Comparison of ENCODE assay signal across 8 cellular contexts in the genomic region with DNA sequence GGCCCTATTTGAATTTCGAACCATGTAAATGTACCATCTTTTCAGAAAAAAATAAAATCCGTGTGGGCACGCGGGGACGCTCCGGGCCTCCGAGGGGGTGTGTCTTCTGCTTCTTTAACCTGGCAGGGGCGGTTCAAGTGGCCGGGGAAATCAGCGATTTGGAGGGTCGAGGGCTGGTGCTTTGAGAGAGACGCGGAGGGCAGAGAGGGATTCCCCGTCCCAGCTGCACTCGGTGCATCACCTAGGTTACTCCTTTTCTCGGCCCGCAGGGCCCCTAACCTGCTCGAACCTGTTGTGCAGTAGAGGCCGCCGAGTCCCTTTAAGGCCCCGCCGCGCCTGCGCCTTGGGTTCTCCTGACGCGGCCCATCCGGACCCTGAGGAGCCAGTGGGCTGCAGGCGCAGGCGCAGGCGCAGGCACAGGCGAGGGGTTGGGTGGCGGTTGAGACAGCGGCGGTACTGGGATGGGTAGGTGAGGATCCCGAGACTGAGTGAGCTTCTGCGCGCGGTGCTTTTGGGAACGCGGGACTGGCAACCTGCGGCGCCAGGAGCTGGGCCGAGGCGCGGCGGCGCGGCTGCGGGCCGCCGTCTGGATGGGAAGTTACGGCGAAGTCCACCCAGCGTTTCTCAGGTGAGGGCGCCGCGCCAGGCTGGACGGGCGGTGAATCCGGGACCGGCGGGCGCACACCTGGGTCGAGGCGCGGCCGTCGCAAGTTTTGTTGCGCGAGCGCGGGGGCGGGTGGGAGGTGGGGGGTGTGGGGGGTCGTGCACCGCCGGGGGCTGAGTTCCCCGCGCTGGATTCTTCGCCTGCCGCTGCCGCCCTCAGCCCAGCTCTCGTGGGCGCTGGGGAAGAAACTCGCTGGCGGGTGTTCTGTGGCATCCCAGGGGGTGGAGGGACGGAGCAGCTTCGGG. TPM values are rescaled to one million over a fixed set of nuclear protein-coding genes. Genes with fewer than 3 reads are reported as not detected.
A peak's percentile ranks its signal among the peaks of the same experiment; 100 is the strongest.
DNase-seq lines count a peak whose midpoint lies in the region; ATAC-seq and TF ChIP-seq lines count a peak whose summit lies in the region.

A gene with protein sequence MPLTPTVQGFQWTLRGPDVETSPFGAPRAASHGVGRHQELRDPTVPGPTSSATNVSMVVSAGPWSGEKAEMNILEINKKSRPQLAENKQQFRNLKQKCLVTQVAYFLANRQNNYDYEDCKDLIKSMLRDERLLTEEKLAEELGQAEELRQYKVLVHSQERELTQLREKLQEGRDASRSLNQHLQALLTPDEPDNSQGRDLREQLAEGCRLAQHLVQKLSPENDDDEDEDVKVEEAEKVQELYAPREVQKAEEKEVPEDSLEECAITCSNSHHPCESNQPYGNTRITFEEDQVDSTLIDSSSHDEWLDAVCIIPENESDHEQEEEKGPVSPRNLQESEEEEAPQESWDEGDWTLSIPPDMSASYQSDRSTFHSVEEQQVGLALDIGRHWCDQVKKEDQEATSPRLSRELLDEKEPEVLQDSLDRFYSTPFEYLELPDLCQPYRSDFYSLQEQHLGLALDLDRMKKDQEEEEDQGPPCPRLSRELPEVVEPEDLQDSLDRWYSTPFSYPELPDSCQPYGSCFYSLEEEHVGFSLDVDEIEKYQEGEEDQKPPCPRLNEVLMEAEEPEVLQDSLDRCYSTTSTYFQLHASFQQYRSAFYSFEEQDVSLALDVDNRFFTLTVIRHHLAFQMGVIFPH (plus strand): TSS at position 417 of the 909 bp plus-strand sequence. CDS start 4,950 bp downstream, outside the sequence.

- 0% methylated on average over 72 to 87 of the region's 87 CpGs for WGBS in ovary, 3 donors
- 1% methylated on average over 33 to 85 of the region's 87 CpGs for WGBS in testis, 2 donors

- H3K9me2 ChIP-seq in GM23338 (ENCODE audit: insufficient read depth) (no peaks in the 10 kb centered on the region), MM.1S (replicated peaks; ENCODE audit: insufficient read depth, low read length) (no peaks in the 10 kb centered on the region)

- H3K4me1 ChIP-seq in GM23338 (ENCODE audit: insufficient read depth): peaks cover 5% of the 10 kb centered on the region
- 0 out of 2 replicates have a peak, but pooled peaks cover 5% of the 10 kb centered on the region for H3K4me1 ChIP-seq in MM.1S (ENCODE audit: low read length)
- no peaks in the 10 kb centered on the region for H3K4me1 ChIP-seq in ovary (ENCODE audit: insufficient read depth)
- peaks cover 10% of the 10 kb centered on the region for H3K4me1 ChIP-seq in testis

- H3K4me2 ChIP-seq in GM23338 (peak within 1 kb of the TSS; percentile 90), MM.1S (ENCODE audit: low read depth, low read length) (peak within 1 kb of the TSS; percentile 67)

- DNase-seq in DMS153 treated with DMSO at 0.1 percent for 48 hours (lab: John Stamatoyannopoulos, UW; ENCODE audit: unreplicated experiment) (peak; percentile 71), GM23338 (ENCODE audit: low spot score) (peak; percentile 96), MM.1S (peak; percentile 95), SKM-1 (lab: John Stamatoyannopoulos, UW; ENCODE audit: unreplicated experiment) (peak; percentile 52), head of caudate nucleus (peak; percentile 69 to 97 (median 90)), ovary (peak; percentile 82 to 91 (median 87)), testis (peak; percentile 95)

- peak; percentile 82 for ATAC-seq in GM23338

- H3K9me3 Mint-ChIP-seq in GM23338: no peaks in the 10 kb centered on the region
- H3K9me3 Mint-ChIP-seq in activated naive CD8-positive, alpha-beta T cell (ENCODE audit: low read depth): no peaks in the 10 kb centered on the region

- H3K27me3 Mint-ChIP-seq in GM23338 (ENCODE audit: insufficient read depth, low read depth, poor library complexity): peaks cover 40% of the 10 kb centered on the region
- H3K27me3 Mint-ChIP-seq in activated naive CD8-positive, alpha-beta T cell: no peaks in the 10 kb centered on the region

- H3K36me3 ChIP-seq in GM23338 (ENCODE audit: insufficient read depth) (no peaks in the 10 kb centered on the region), MM.1S (replicated peaks; ENCODE audit: insufficient read depth, low read length) (no peaks in the 10 kb centered on the region), ovary (no peaks in the 10 kb centered on the region), testis (ENCODE audit: low read depth, missing control alignments) (no peaks in the 10 kb centered on the region)

- intact Hi-C loops in head of caudate nucleus (cut with DNase I) (no loop called here), ovary (cut with DNase I) (no loop called here), testis (cut with DNase I; ENCODE audit: low total_unique reads) (no loop called here)

- TF ChIP-seq POLR2A in ovary (IDR thresholded peaks at IDR 0.05): peak; percentile 26
- TF ChIP-seq POLR2A in testis (IDR thresholded peaks at IDR 0.05): no peak

- H3K27ac Mint-ChIP-seq in GM23338: peak within 1 kb of the TSS; percentile 93
- peak within 1 kb of the TSS; percentile 85 for H3K27ac Mint-ChIP-seq in activated naive CD8-positive, alpha-beta T cell

- H3F3A ChIP-seq in GM23338 (replicated peaks; ENCODE audit: low read depth): peaks cover 5% of the 10 kb centered on the region
- no peaks in the 10 kb centered on the region for H3F3A ChIP-seq in MM.1S (ENCODE audit: insufficient read depth, low read length)

- TF ChIP-seq CTCF in GM23338 (conservative IDR thresholded peaks at IDR 0.05; ENCODE audit: low read depth in 2 of 2): no peak
- no peak for TF ChIP-seq CTCF in MM.1S (IDR thresholded peaks at IDR 0.05; ENCODE audit: low read length)
- no peak for TF ChIP-seq CTCF in ovary (IDR thresholded peaks at IDR 0.05)
- TF ChIP-seq CTCF in testis (IDR thresholded peaks at IDR 0.05): no peak

- H3K79me2 ChIP-seq in GM23338 (replicated peaks; ENCODE audit: insufficient read depth): peaks cover 14% of the 10 kb centered on the region; the same call in 1 of the 2 replicates
- H3K79me2 ChIP-seq in MM.1S (ENCODE audit: low read length): no peaks in the 10 kb centered on the region

- peaks cover 55% of the 10 kb centered on the region for H3K27me3 ChIP-seq in GM23338 (ENCODE audit: insufficient read depth)
- H3K27me3 ChIP-seq in MM.1S (replicated peaks; ENCODE audit: insufficient read depth, low read length): no peaks in the 10 kb centered on the region
- no peaks in the 10 kb centered on the region for H3K27me3 ChIP-seq in ovary
- no peaks in the 10 kb centered on the region for H3K27me3 ChIP-seq in testis

- H3K9ac ChIP-seq in MM.1S (ENCODE audit: low read length): peak within 1 kb of the TSS; percentile 31; the same call in 1 of the 2 replicates

- peak within 1 kb of the TSS; percentile 91 for H3K4me3 Mint-ChIP-seq in GM23338
- H3K4me3 Mint-ChIP-seq in activated naive CD8-positive, alpha-beta T cell: peak within 1 kb of the TSS; percentile 92

- H3K4me3 ChIP-seq in GM23338 (peak within 1 kb of the TSS; percentile 74), MM.1S (ENCODE audit: low read length) (peak within 1 kb of the TSS; percentile 63), ovary (peak within 1 kb of the TSS; percentile 70), testis (peak within 1 kb of the TSS; percentile 78 to 88)

- H3K27ac ChIP-seq in GM23338 (ENCODE audit: low read depth) (no peak within 1 kb of the TSS), MM.1S (ENCODE audit: low read length) (peak within 1 kb of the TSS; percentile 28; the same call in 1 of the 2 replicates), ovary (peak within 1 kb of the TSS in 1 of 2 donors; percentile 67), testis (peak within 1 kb of the TSS; percentile 65 to 77)

- H3K4me1 Mint-ChIP-seq in GM23338: peaks cover 11% of the 10 kb centered on the region
- peaks cover 19% of the 10 kb centered on the region for H3K4me1 Mint-ChIP-seq in activated naive CD8-positive, alpha-beta T cell (ENCODE audit: low read depth)

- no peak for TF ChIP-seq EP300 in ovary (IDR thresholded peaks at IDR 0.05)

- H4K20me1 ChIP-seq in GM23338 (replicated peaks; ENCODE audit: insufficient read depth) (no peaks in the 10 kb centered on the region; the same call in 1 of the 2 replicates), MM.1S (ENCODE audit: insufficient read depth, low read length) (no peaks in the 10 kb centered on the region)

- H2AFZ ChIP-seq in GM23338: peak within 1 kb of the TSS; percentile 33; the same call in 1 of the 2 replicates
- H2AFZ ChIP-seq in MM.1S (ENCODE audit: low read length): peak within 1 kb of the TSS; percentile 49

- no peaks in the 10 kb centered on the region; the same call in 2 of the 3 replicates for H3K36me3 Mint-ChIP-seq in GM23338 (ENCODE audit: low read depth)
- H3K36me3 Mint-ChIP-seq in activated naive CD8-positive, alpha-beta T cell: peaks cover 2% of the 10 kb centered on the region

- no peaks in the 10 kb centered on the region for H3K9me3 ChIP-seq in MM.1S (replicated peaks; ENCODE audit: insufficient read depth, low read length)
- no peaks in the 10 kb centered on the region for H3K9me3 ChIP-seq in ovary
- no peaks in the 10 kb centered on the region for H3K9me3 ChIP-seq in testis

TF ChIP-seq in GM23338, 12 proteins besides CTCF, POLR2A, EP300 and RAD21:
- TF ChIP-seq EZH2phosphoT487 (IDR thresholded peaks at IDR 0.05; ENCODE audit: unreplicated experiment) (no peak), POLR2AphosphoS5 (IDR thresholded peaks at IDR 0.05; ENCODE audit: low read depth) (peak; percentile 91)
- TF ChIP-seq, protein P1, sequence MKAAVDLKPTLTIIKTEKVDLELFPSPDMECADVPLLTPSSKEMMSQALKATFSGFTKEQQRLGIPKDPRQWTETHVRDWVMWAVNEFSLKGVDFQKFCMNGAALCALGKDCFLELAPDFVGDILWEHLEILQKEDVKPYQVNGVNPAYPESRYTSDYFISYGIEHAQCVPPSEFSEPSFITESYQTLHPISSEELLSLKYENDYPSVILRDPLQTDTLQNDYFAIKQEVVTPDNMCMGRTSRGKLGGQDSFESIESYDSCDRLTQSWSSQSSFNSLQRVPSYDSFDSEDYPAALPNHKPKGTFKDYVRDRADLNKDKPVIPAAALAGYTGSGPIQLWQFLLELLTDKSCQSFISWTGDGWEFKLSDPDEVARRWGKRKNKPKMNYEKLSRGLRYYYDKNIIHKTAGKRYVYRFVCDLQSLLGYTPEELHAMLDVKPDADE (IDR thresholded peaks at IDR 0.05): 0 out of 2 replicates have a peak, but pooled peaks have one; percentile 15

RNA-seq across cellular contexts. Expression of the gene that starts here (rescaled TPM):
- 17.9 and 18.1 TPM in 2 replicates for total RNA-seq in GM23338 (2014; rRNA removed; shearing (Covaris generic))
- 2.7 and 3.7 TPM in 2 replicates for polyA plus RNA-seq in GM23338 (2016; fragmentation: Nextera tagmentation; extraction: Ambion mirVana)
- total RNA-seq in ovary: 1 to 10 TPM; 5.6 to 9.8 (median 8.8) TPM
- 10 to 100 TPM in 1 of 2 donors, 1 to 10 TPM in 1; 4.2 to 11.1 TPM for polyA plus RNA-seq in ovary
- total RNA-seq in testis: 10 to 100 TPM; 38.3 to 42.0 TPM
- 49.1 TPM for polyA plus RNA-seq in testis (ENCODE audit: insufficient read depth, low read depth, low replicate concordance)
